ENCODE assay signal across 16 cellular contexts in genomic region chr5:58412932-58413331, GRCh38.
"Had no signal": no experiment of that assay in that cellular context is flagged by ENCODE, and none has a peak within 500 bp of the region (broad histone marks: within the 10 kb centered on the region; RNA-seq: fewer than 3 reads in every experiment).

No MANE protein-coding gene starts in this region.

- DNase-seq: activated CD4-positive, alpha-beta T cell treated with anti-CD3 and anti-CD28 coated beads for 36 hours; activated CD4-positive, alpha-beta T cell treated with anti-CD3 and anti-CD28 coated beads, Interleukin-2, amount 50 U/mL, for 48 hours; activated T-cell treated with anti-CD3 and anti-CD28 coated beads for 4 hours; body of pancreas; caudate nucleus; foreskin keratinocyte; glutamatergic neuron; hippocampal formation; natural killer cell; pancreas; sigmoid colon; spleen; stimulated activated CD4-positive, alpha-beta T cell treated with anti-CD3 and anti-CD28 coated beads, Interleukin-4, amount 100 ng/mL, for 4 hours; testis had no signal

- H3K27ac ChIP-seq: body of pancreas, foreskin keratinocyte, pancreas, sigmoid colon, spleen, testis had no signal

- H3K27me3 ChIP-seq: body of pancreas, foreskin keratinocyte, pancreas, sigmoid colon, spleen, testis had no signal

- ATAC-seq: activated CD4-positive, alpha-beta T cell treated with anti-CD3 and anti-CD28 coated beads for 36 hours; body of pancreas; foreskin keratinocyte; natural killer cell; pancreas; stimulated activated memory B cell treated with anti-CD40 and anti-IgM and Interleukin-4, amounts not matched to agents 10 μg/mL and 1 μg/mL and 100 μg/mL, for 72 hours; WTC11 had no signal

- H3K4me1 ChIP-seq: body of pancreas, pancreas, sigmoid colon, spleen, testis had no signal

- H3K9me3 ChIP-seq: body of pancreas, pancreas, sigmoid colon, spleen, testis had no signal

- H3K36me3 ChIP-seq: pancreas, sigmoid colon, spleen had no signal

- H3K4me3 ChIP-seq: body of pancreas, pancreas, sigmoid colon, spleen, testis had no signal
